11 cellular contexts compared by ENCODE assay signal in genomic region chr20:2692886-2693285, GRCh38. TPM values are rescaled to one million over a fixed set of nuclear protein-coding genes. Genes with fewer than 3 reads are reported as not detected.
DNase-seq lines count a peak whose midpoint lies in the region; ATAC-seq and TF ChIP-seq lines count a peak whose summit lies in the region.
"Had no signal": no experiment of that assay in that cellular context is flagged by ENCODE, and none has a peak within 500 bp of the region (broad histone marks: within the 10 kb centered on the region; RNA-seq: fewer than 3 reads in every experiment).

No MANE protein-coding gene starts in this region.

- H4K91ac ChIP-seq in IMR-90 (ENCODE audit: insufficient read depth, low read depth, low read length) = no peak overlapping the region

- BruUV-seq in IMR-90 (replicated peaks; lab: Mats Ljungman, UMichigan) = no TSS peak

- H3K14ac ChIP-seq in IMR-90 (replicated peaks; ENCODE audit: low read depth, low read length) = no peak overlapping the region

- no peak overlapping the region for H2BK20ac ChIP-seq in IMR-90 (ENCODE audit: low read depth, low read length)

- POLR2A ChIA-PET in IMR-90 (lab: Charles Lee; ENCODE audit: unreplicated experiment) = no interaction called here

- H3K9me3 ChIP-seq in IMR-90 (ENCODE audit: control insufficient read depth, insufficient read depth, low read length) (no peaks in the 10 kb centered on the region), spleen (no peaks in the 10 kb centered on the region)

- CTCF ChIA-PET in IMR-90 (lab: Yijun Ruan, JAX) = no interaction called here

- peaks cover 57% of the 10 kb centered on the region for H3K27me3 Mint-ChIP-seq in T-helper 2 cell treated with Interferon-gamma antibody and Interleukin-4, amounts not matched to agents 5 μg/mL and 100 μg/mL, for 36 hours (ENCODE audit: low read depth)

- H3K9me1 ChIP-seq in IMR-90 (ENCODE audit: insufficient read depth, low read length) = no peaks in the 10 kb centered on the region; the same call in 1 of the 2 replicates

- H2AK5ac ChIP-seq in IMR-90 (ENCODE audit: low read depth, low read length) = no peak overlapping the region

- H3K27ac ChIP-seq in IMR-90 (ENCODE audit: insufficient read depth, low read length) = no peak overlapping the region
- peak overlapping the region in 1 of 8 donors; percentile 80 for H3K27ac ChIP-seq in spleen
- H3K27ac ChIP-seq: epithelial cell of prostate had no signal

- H3K27me3 ChIP-seq in IMR-90 (ENCODE audit: control insufficient read depth, insufficient read depth, low read length) (peaks cover 56% of the 10 kb centered on the region), spleen (replicated peaks in 1 of 7) (peaks cover 0 to 86% (median 35%) of the 10 kb centered on the region in 7 donors)

- no peak for TF ChIP-seq CTCF in IMR-90 (conservative IDR thresholded peaks at IDR 0.05; ENCODE audit: low read depth, low read length)
- TF ChIP-seq CTCF in spleen (IDR thresholded peaks at IDR 0.05 in 8 of 11, conservative IDR thresholded peaks at IDR 0.05 in 3 of 11) = no peak

- no peak overlapping the region for H3K18ac ChIP-seq in IMR-90 (ENCODE audit: low read depth, low read length)

- no peak overlapping the region for H3K4me2 ChIP-seq in IMR-90 (ENCODE audit: low read depth, low read length)

- no peaks in the 10 kb centered on the region for H3K36me3 ChIP-seq in IMR-90 (ENCODE audit: control insufficient read depth, insufficient read depth, low read length)
- no peaks in the 10 kb centered on the region for H3K36me3 ChIP-seq in spleen

- WGBS in IMR-90 (ENCODE audit: extremely low coverage in 2 of 2, insufficient read length in 1 of 2), 2 experiments = 0% methylated on average over 4 of the region's 64 CpGs; no CpG with 5 or more reads in 1 of the 2 experiments
- 0 to 1% (median 1%) methylated on average over 4 to 64 of the region's 64 CpGs; no CpG with 5 or more reads in 1 of the 5 donors for WGBS in spleen, 5 donors

- no peak overlapping the region for H2BK5ac ChIP-seq in IMR-90 (ENCODE audit: low read depth, low read length, poor library complexity, severe bottlenecking)

- H3K36me3 Mint-ChIP-seq in T-helper 2 cell treated with Interferon-gamma antibody and Interleukin-4, amounts not matched to agents 5 μg/mL and 100 μg/mL, for 36 hours (ENCODE audit: low read depth) = peaks cover 8% of the 10 kb centered on the region

- peak overlapping the region; percentile 59 for H2AFZ ChIP-seq in IMR-90 (replicated peaks; ENCODE audit: low read length, poor library complexity)

- H3K23ac ChIP-seq in IMR-90 (ENCODE audit: low read depth, low read length) = no peak overlapping the region

- intact Hi-C loops in IMR-90 (cut with micrococcal nuclease) = no loop called here
- intact Hi-C loops in spleen (cut with DNase I; ENCODE audit: low total_unique reads) = no loop called here
- intact Hi-C loops in sciatic nerve (cut with DNase I) = no loop called here

- H3K56ac ChIP-seq in IMR-90 (ENCODE audit: extremely low read depth, insufficient read depth, low read length) = no peak overlapping the region

- peak overlapping the region; percentile 37 for H3K4me3 ChIP-seq in IMR-90 (ENCODE audit: insufficient read depth, low read depth, low read length)
- H3K4me3 ChIP-seq in spleen = peak overlapping the region in 5 of 8 donors; percentile 12 to 76 (median 51)

- in situ Hi-C loops in IMR-90 (cut with MboI; ENCODE audit: low sequenced_read_pairs) = no loop called here

- no peaks in the 10 kb centered on the region for H3K9me3 Mint-ChIP-seq in T-helper 2 cell treated with Interferon-gamma antibody and Interleukin-4, amounts not matched to agents 5 μg/mL and 100 μg/mL, for 36 hours
- H3K9me3 Mint-ChIP-seq: activated T-cell treated with anti-CD3 and anti-CD28 coated beads, Interleukin-2, amount 50 U/mL, for 24 hours; CD8-positive, alpha-beta memory T cell had no signal

- TF ChIP-seq POLR2A in IMR-90 (IDR thresholded peaks at IDR 0.05; ENCODE audit: low read depth, low read length) (no peak), spleen (IDR thresholded peaks at IDR 0.05) (no peak)

- no peaks in the 10 kb centered on the region for H3K79me1 ChIP-seq in IMR-90 (ENCODE audit: low read depth in 1 of 2, low read length in 2 of 2)

- no peak overlapping the region for H2BK120ac ChIP-seq in IMR-90 (ENCODE audit: low read depth, low read length)

- H3K4me3 Mint-ChIP-seq in T-helper 2 cell treated with Interferon-gamma antibody and Interleukin-4, amounts not matched to agents 5 μg/mL and 100 μg/mL, for 36 hours = no peak overlapping the region

- no peak overlapping the region for H3K9ac ChIP-seq in IMR-90 (ENCODE audit: low read depth, low read length)

- ATAC-seq in IMR-90 (ENCODE audit: low read depth) (peak; percentile 46), HG03135 (IDR thresholded peaks at IDR 0.05; ENCODE audit: unreplicated experiment) (no peak), GM18858 (IDR thresholded peaks at IDR 0.05; ENCODE audit: unreplicated experiment) (no peak), sciatic nerve (no peak)

- H3K4me1 ChIP-seq in IMR-90 (ENCODE audit: control insufficient read depth, insufficient read depth, low read length) = no peaks in the 10 kb centered on the region
- peaks cover 9 to 33% (median 23%) of the 10 kb centered on the region in 6 donors for H3K4me1 ChIP-seq in spleen

- H3K27ac Mint-ChIP-seq in T-helper 2 cell treated with Interferon-gamma antibody and Interleukin-4, amounts not matched to agents 5 μg/mL and 100 μg/mL, for 36 hours = no peak overlapping the region

- no peaks in the 10 kb centered on the region; the same call in 1 of the 2 replicates for H4K20me1 ChIP-seq in IMR-90 (ENCODE audit: insufficient read depth, low read length)

- no peak overlapping the region for H3K4ac ChIP-seq in IMR-90 (ENCODE audit: low read depth, low read length)

- DNase-seq in T-helper 2 cell = peak in 3 of 5 experiments; percentile 15 to 38 (median 20)
- no peak for DNase-seq in T-helper 2 cell treated with Interferon-gamma antibody and Interleukin-4, amounts not matched to agents 5 μg/mL and 100 μg/mL, for 36 hours (ENCODE audit: low spot score)
- DNase-seq in IMR-90 = no peak
- peak; percentile 66 for DNase-seq in ecto neural progenitor cell (ENCODE audit: low spot score)
- peak; percentile 72 for DNase-seq in spleen
- no peak for DNase-seq in sciatic nerve (ENCODE audit: low spot score)

- no peak overlapping the region for H2AK9ac ChIP-seq in IMR-90 (replicated peaks; ENCODE audit: low read depth, low read length, poor library complexity)

- no peak for TF ChIP-seq RAD21 in IMR-90 (IDR thresholded peaks at IDR 0.05; ENCODE audit: low read length)

- dilution Hi-C loops in IMR-90 (cut with HindIII; ENCODE audit: low sequenced_read_pairs, unreplicated experiment) = no loop called here

- H4K8ac ChIP-seq in IMR-90 (ENCODE audit: low read depth in 2 of 2, low read length in 2 of 2) = no peak overlapping the region

- peaks cover 22% of the 10 kb centered on the region for H3K4me1 Mint-ChIP-seq in T-helper 2 cell treated with Interferon-gamma antibody and Interleukin-4, amounts not matched to agents 5 μg/mL and 100 μg/mL, for 36 hours (ENCODE audit: low read depth)

- no peak overlapping the region for H4K5ac ChIP-seq in IMR-90 (ENCODE audit: low read depth, low read length)

- H2BK15ac ChIP-seq in IMR-90 (ENCODE audit: low read depth, low read length) = no peak overlapping the region

TF ChIP-seq in IMR-90, 13 proteins besides CTCF, POLR2A, EP300 and RAD21:
- TF ChIP-seq MAFK (IDR thresholded peaks at IDR 0.05; ENCODE audit: low read depth, low read length) (no peak), MAZ (IDR thresholded peaks at IDR 0.05; ENCODE audit: borderline replicate concordance, low read depth, low read length) (no peak), USF2 (IDR thresholded peaks at IDR 0.05; ENCODE audit: low read depth, low read length) (no peak), BHLHE40 (IDR thresholded peaks at IDR 0.05; ENCODE audit: low read depth, low read length) (no peak), MXI1 (IDR thresholded peaks at IDR 0.05; ENCODE audit: borderline replicate concordance, low read depth, low read length) (no peak), RFX5 (IDR thresholded peaks at IDR 0.05; ENCODE audit: low read depth, low read length) (no peak), FOS (IDR thresholded peaks at IDR 0.05; ENCODE audit: low read depth, low read length) (no peak), NFE2L2 (IDR thresholded peaks at IDR 0.05; ENCODE audit: low read depth, low read length) (no peak), SMC3 (IDR thresholded peaks at IDR 0.05; ENCODE audit: low read depth, low read length) (no peak), RCOR1 (IDR thresholded peaks at IDR 0.05; ENCODE audit: insufficient replicate concordance, low read length) (no peak), CEBPB (IDR thresholded peaks at IDR 0.05; ENCODE audit: low read depth, low read length) (no peak), CHD1 (IDR thresholded peaks at IDR 0.05; ENCODE audit: low read depth, low read length) (no peak)
TF ChIP-seq in IMR-90: peak in this region for 0.

RNA-seq across cellular contexts. Expression of gene EBF4, which starts 0.3 kb away (rescaled TPM):
- under 0.01 and 0.18 TPM in 2 replicates for total RNA-seq in IMR-90 (2012; rRNA removed)
- polyA plus RNA-seq in IMR-90 (2012; rRNA removed) = 1.0 and 1.1 TPM in 2 replicates
- 0.50 and 1.1 TPM in 2 replicates for polyA plus RNA-seq in IMR-90 (2012; cell fraction: cytosol; rRNA removed)
- polyA plus RNA-seq in IMR-90 (2012; cell fraction: nucleus; rRNA removed; ENCODE audit: low replicate concordance) = 5.7 and 8.7 TPM in 2 replicates
- 10 to 100 TPM in 2 of 7 donors, 1 to 10 TPM in 5; 3.9 to 19.2 (median 6.9) TPM for total RNA-seq in spleen
- polyA plus RNA-seq in spleen = 1 to 10 TPM; 2.5 to 4.8 (median 4.8) TPM
- total RNA-seq in sciatic nerve = 15.3 TPM

RNA-seq across cellular contexts. Expression of gene IDH3B, which starts 28.9 kb away (rescaled TPM):
- total RNA-seq in IMR-90 (2012; rRNA removed) (160 and 165 TPM in 2 replicates), spleen (100 to 1,000 TPM in 3 of 7 donors, 10 to 100 TPM in 4; 72.7 to 105 (median 85.0) TPM), sciatic nerve (67.0 TPM)
- polyA plus RNA-seq in IMR-90 (2012; rRNA removed) (146 and 151 TPM in 2 replicates), spleen (10 to 100 TPM; 59.4 to 87.8 (median 78.1) TPM)
- polyA plus RNA-seq in IMR-90 (2012; cell fraction: cytosol; rRNA removed) = 97.1 and 105 TPM in 2 replicates
- 365 and 494 TPM in 2 replicates for polyA plus RNA-seq in IMR-90 (2012; cell fraction: nucleus; rRNA removed; ENCODE audit: low replicate concordance)

RNA-seq across cellular contexts. Expression of gene NOP56, which starts 40.5 kb away (rescaled TPM):
- total RNA-seq in IMR-90 (2012; rRNA removed) (170 and 231 TPM in 2 replicates), spleen (100 to 1,000 TPM in 6 of 7 donors, 10 to 100 TPM in 1; 82.1 to 183 (median 127) TPM), sciatic nerve (97.4 TPM)
- polyA plus RNA-seq in IMR-90 (2012; rRNA removed) (164 and 189 TPM in 2 replicates), spleen (100 to 1,000 TPM; 151 to 208 (median 182) TPM)
- polyA plus RNA-seq in IMR-90 (2012; cell fraction: cytosol; rRNA removed) = 49.1 and 88.8 TPM in 2 replicates
- 348 and 483 TPM in 2 replicates for polyA plus RNA-seq in IMR-90 (2012; cell fraction: nucleus; rRNA removed; ENCODE audit: low replicate concordance)

Comparison
In these comparisons a context has a peak if more than half of its experiments do, and no peak if none do; other contexts are left out.
1. DNase-seq: peak in T-helper 2 cell (3 of 5), ecto neural progenitor cell (single experiment) and spleen (single experiment); none in T-helper 2 cell treated with Interferon-gamma antibody and Interleukin-4, amounts not matched to agents 5 μg/mL and 100 μg/mL, for 36 hours (single experiment), IMR-90 (single experiment) and sciatic nerve (single experiment).